In the genomic region with DNA sequence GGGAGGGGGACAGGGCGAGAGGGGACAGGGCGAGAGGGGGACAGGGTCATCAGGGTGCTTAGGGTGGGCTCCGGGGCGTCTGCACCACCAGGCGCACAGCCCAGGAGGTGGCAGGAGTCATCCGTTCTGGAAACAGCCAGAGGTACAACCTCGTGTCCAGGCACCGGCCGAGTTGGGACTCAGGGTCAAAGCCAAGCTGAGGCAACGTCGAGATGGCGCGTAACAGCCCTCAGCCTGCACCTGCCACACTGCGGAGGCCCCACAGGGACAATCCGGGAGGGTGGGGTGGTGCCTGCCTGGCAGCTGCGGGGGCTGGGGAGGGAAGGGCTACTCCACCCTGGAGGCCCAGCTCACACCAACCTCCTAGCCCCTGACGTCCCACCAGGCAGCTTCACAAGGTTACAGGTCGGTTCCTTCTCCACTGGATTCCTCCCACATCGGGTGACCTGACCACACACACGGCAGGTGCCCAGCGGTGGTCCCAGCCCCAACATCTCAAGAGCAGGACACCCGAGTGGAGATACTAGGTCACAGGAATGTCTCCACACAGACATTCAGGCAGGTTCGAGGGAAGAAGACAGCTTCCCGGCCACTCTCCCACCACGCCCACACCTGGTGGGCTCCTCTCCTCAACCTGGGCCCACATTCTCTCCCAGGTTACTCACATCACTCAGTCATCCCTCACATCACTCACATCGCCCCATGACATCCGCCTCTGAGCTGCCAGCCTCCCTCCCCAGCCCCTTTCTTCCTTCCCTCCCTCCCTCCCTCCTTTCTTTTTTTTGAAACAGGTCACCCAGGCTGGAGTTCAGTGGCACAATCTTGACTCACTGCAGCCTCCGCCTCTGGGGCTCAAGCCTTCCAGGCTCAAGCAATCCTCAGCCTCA, we compare ENCODE assay signal across 16 cellular contexts. TPM values are rescaled to one million over a fixed set of nuclear protein-coding genes. Genes with fewer than 3 reads are reported as not detected.
DNase-seq lines count a peak whose midpoint lies in the region; ATAC-seq and TF ChIP-seq lines count a peak whose summit lies in the region.
"Had no signal": no experiment of that assay in that cellular context is flagged by ENCODE, and none has a peak within 500 bp of the region (broad histone marks: within the 10 kb centered on the region; RNA-seq: fewer than 3 reads in every experiment).

No MANE protein-coding gene starts in this region.

- no peak overlapping the region for H3K23ac ChIP-seq in mesenchymal stem cell (ENCODE audit: low read length in 2 of 2)

- no peak overlapping the region for H2BK5ac ChIP-seq in mesenchymal stem cell (ENCODE audit: low read depth, low read length, poor library complexity, severe bottlenecking)

- no peak overlapping the region for H3K4me3 ChIP-seq in mesenchymal stem cell (ENCODE audit: insufficient read depth in 1 of 2, low read depth in 1 of 2, low read length in 2 of 2)
- H3K4me3 ChIP-seq in spleen, result no peak overlapping the region
- H3K4me3 ChIP-seq: cardiac muscle cell had no signal

- no peak overlapping the region for H2BK15ac ChIP-seq in mesenchymal stem cell (ENCODE audit: low read depth, poor library complexity, severe bottlenecking)

- intact Hi-C loops in spleen (cut with DNase I; ENCODE audit: low total_unique reads), result no loop called here

- H2BK120ac ChIP-seq in mesenchymal stem cell (ENCODE audit: low read depth, low read length), result no peak overlapping the region

- H2AK5ac ChIP-seq in mesenchymal stem cell (ENCODE audit: low read length, severe bottlenecking), result no peak overlapping the region

- no peaks in the 10 kb centered on the region for H3K79me1 ChIP-seq in mesenchymal stem cell (replicated peaks; ENCODE audit: low read length, poor library complexity, severe bottlenecking)

- H4K91ac ChIP-seq in mesenchymal stem cell (ENCODE audit: low read length), result peak overlapping the region; percentile 41

- H3K27me3 ChIP-seq in mesenchymal stem cell (ENCODE audit: control insufficient read depth in 1 of 2, insufficient read depth in 1 of 2, low read length in 2 of 2), result peaks cover 0 to 29% of the 10 kb centered on the region in 2 experiments
- H3K27me3 ChIP-seq in spleen (replicated peaks in 1 of 7), result peaks cover 0 to 5% (median 0%) of the 10 kb centered on the region in 7 donors
- H3K27me3 ChIP-seq: cardiac muscle cell had no signal

- no peaks in the 10 kb centered on the region for H3K4me1 Mint-ChIP-seq in chondrocyte (ENCODE audit: low read depth)
- H3K4me1 Mint-ChIP-seq: activated naive CD8-positive, alpha-beta T cell treated with anti-CD3 and anti-CD28 coated beads, Interleukin-2, amount 10 ng/mL, durations not matched to agents 7 days and 5 days had no signal

- H3K4me3 Mint-ChIP-seq in chondrocyte (ENCODE audit: unreplicated experiment), result no peak overlapping the region
- H3K4me3 Mint-ChIP-seq: activated naive CD8-positive, alpha-beta T cell treated with anti-CD3 and anti-CD28 coated beads, Interleukin-2, amount 10 ng/mL, durations not matched to agents 7 days and 5 days; activated T-cell treated with anti-CD3 and anti-CD28 coated beads, Interleukin-2, amount 50 U/mL, for 72 hours had no signal

- no peak overlapping the region for H3K4me2 ChIP-seq in mesenchymal stem cell (ENCODE audit: low read length, poor library complexity, severe bottlenecking)

- H3K9me3 ChIP-seq in mesenchymal stem cell (ENCODE audit: control insufficient read depth, low read length) (no peaks in the 10 kb centered on the region), spleen (no peaks in the 10 kb centered on the region)
- H3K9me3 ChIP-seq: prostate gland had no signal

- no peak overlapping the region for H3K27ac ChIP-seq in mesenchymal stem cell (ENCODE audit: low read length, poor library complexity, severe bottlenecking)
- H3K27ac ChIP-seq in spleen, result peak overlapping the region in 1 of 8 donors; percentile 40
- H3K27ac ChIP-seq: cardiac muscle cell had no signal

- H3K36me3 Mint-ChIP-seq in chondrocyte (ENCODE audit: low read depth), result no peaks in the 10 kb centered on the region
- H3K36me3 Mint-ChIP-seq: activated naive CD8-positive, alpha-beta T cell treated with anti-CD3 and anti-CD28 coated beads, Interleukin-2, amount 10 ng/mL, durations not matched to agents 7 days and 5 days had no signal

- no peak overlapping the region for H2AFZ ChIP-seq in mesenchymal stem cell (ENCODE audit: low read depth, low read length)

- no peak overlapping the region for H3K14ac ChIP-seq in mesenchymal stem cell (ENCODE audit: low read length in 2 of 2)

- 54% methylated on average over 25 of the region's 28 CpGs for WGBS in mesenchymal stem cell
- WGBS in spleen, 5 donors, result 71 to 92% (median 82%) methylated on average over 23 to 28 of the region's 28 CpGs

- no peak for ATAC-seq in HG03354 (IDR thresholded peaks at IDR 0.05; ENCODE audit: poor library complexity, severe bottlenecking, unreplicated experiment)
- ATAC-seq in GM21825 (IDR thresholded peaks at IDR 0.05; ENCODE audit: unreplicated experiment), result no peak
- ATAC-seq: activated T-cell treated with anti-CD3 and anti-CD28 coated beads, Interleukin-2, amount 50 U/mL, for 72 hours had no signal

- H3K18ac ChIP-seq in mesenchymal stem cell (ENCODE audit: low read depth in 1 of 2, low read length in 2 of 2), result no peak overlapping the region

- no peak overlapping the region for H3K9ac ChIP-seq in mesenchymal stem cell (ENCODE audit: low read length)

- H3K27me3 Mint-ChIP-seq in chondrocyte (ENCODE audit: low read depth), result peaks cover 4% of the 10 kb centered on the region
- H3K27me3 Mint-ChIP-seq: activated naive CD8-positive, alpha-beta T cell treated with anti-CD3 and anti-CD28 coated beads, Interleukin-2, amount 10 ng/mL, durations not matched to agents 7 days and 5 days had no signal

- no peak overlapping the region for H3K4ac ChIP-seq in mesenchymal stem cell (ENCODE audit: low read depth in 1 of 2, low read length in 2 of 2)

- peaks cover 24% of the 10 kb centered on the region for H3K4me1 ChIP-seq in mesenchymal stem cell (ENCODE audit: control insufficient read depth, insufficient read depth, low read depth, low read length)
- H3K4me1 ChIP-seq in spleen, result peaks cover 0 to 55% (median 24%) of the 10 kb centered on the region in 6 donors
- H3K4me1 ChIP-seq: prostate gland had no signal

- H3K36me3 ChIP-seq in mesenchymal stem cell (ENCODE audit: control insufficient read depth in 1 of 2, insufficient read depth in 2 of 2, low read depth in 1 of 2, low read length in 2 of 2) (peaks cover 0 to 22% of the 10 kb centered on the region in 2 experiments), spleen (peaks cover 0 to 16% (median 0%) of the 10 kb centered on the region in 6 donors)
- H3K36me3 ChIP-seq: cardiac muscle cell, prostate gland had no signal

- TF ChIP-seq POLR2A in spleen (IDR thresholded peaks at IDR 0.05), result no peak

- peak overlapping the region; percentile 21 for H4K8ac ChIP-seq in mesenchymal stem cell (ENCODE audit: low read length)

- no peaks in the 10 kb centered on the region for H3K9me3 Mint-ChIP-seq in chondrocyte (ENCODE audit: low read depth)
- H3K9me3 Mint-ChIP-seq: activated naive CD8-positive, alpha-beta T cell treated with anti-CD3 and anti-CD28 coated beads, Interleukin-2, amount 10 ng/mL, durations not matched to agents 7 days and 5 days; activated T-cell treated with anti-CD3 and anti-CD28 coated beads, Interleukin-2, amount 50 U/mL, for 72 hours had no signal

- H3K27ac Mint-ChIP-seq in chondrocyte (ENCODE audit: unreplicated experiment), result no peak overlapping the region
- H3K27ac Mint-ChIP-seq: activated naive CD8-positive, alpha-beta T cell treated with anti-CD3 and anti-CD28 coated beads, Interleukin-2, amount 10 ng/mL, durations not matched to agents 7 days and 5 days; activated T-cell treated with anti-CD3 and anti-CD28 coated beads, Interleukin-2, amount 50 U/mL, for 72 hours had no signal

- DNase-seq in HK-2 (ENCODE audit: unreplicated experiment) (peak; percentile 81), chondrocyte (ENCODE audit: low spot score) (peak; percentile 77), mesenchymal stem cell (no peak), spleen (peak; percentile 62), pons (ENCODE audit: low spot score) (no peak)
- DNase-seq: activated CD4-positive, alpha-beta T cell treated with anti-CD3 and anti-CD28 coated beads, Interleukin-2, amount 50 U/mL, for 4 hours; activated naive CD8-positive, alpha-beta T cell treated with anti-CD3 and anti-CD28 coated beads, Interleukin-2, amount 10 ng/mL, durations not matched to agents 7 days and 5 days; activated T-cell treated with anti-CD3 and anti-CD28 coated beads, Interleukin-2, amount 50 U/mL, for 72 hours; DMS153; foreskin melanocyte; NCI-H1930; NCI-H524 had no signal

- no peak for TF ChIP-seq CTCF in chondrocyte (IDR thresholded peaks at IDR 0.05)
- no peak for TF ChIP-seq CTCF in spleen (IDR thresholded peaks at IDR 0.05 in 8 of 11, conservative IDR thresholded peaks at IDR 0.05 in 3 of 11)

- H2BK12ac ChIP-seq in mesenchymal stem cell (ENCODE audit: low read length in 2 of 2), result peak overlapping the region in 1 of 2 experiments; percentile 15

RNA-seq across cellular contexts. Expression of gene RPH3AL, which starts 47.3 kb away (rescaled TPM):
- total RNA-seq in chondrocyte (3.4 to 4.1 TPM (median 4.0 TPM) in 3 replicates), spleen (100 to 1,000 TPM in 1 of 7 donors, 10 to 100 TPM in 6; 44.2 to 182 (median 58.6) TPM)
- 4.0 TPM for polyA plus RNA-seq in mesenchymal stem cell (2013, experiment 1 of 2)
- polyA plus RNA-seq in mesenchymal stem cell (2013, experiment 2 of 2), result 3.6 TPM
- 10 to 100 TPM in 1 of 3 donors, 1 to 10 TPM in 2; 4.8 to 27.1 (median 7.4) TPM for polyA plus RNA-seq in spleen

Comparison
In these comparisons a context has a peak if more than half of its experiments do, and no peak if none do; other contexts are left out.
1. DNase-seq: peak in HK-2 (single experiment), chondrocyte (single experiment) and spleen (single experiment); none in mesenchymal stem cell (single experiment) and pons (single experiment).